1 cellular context compared by ENCODE assay signal in the genomic region with DNA sequence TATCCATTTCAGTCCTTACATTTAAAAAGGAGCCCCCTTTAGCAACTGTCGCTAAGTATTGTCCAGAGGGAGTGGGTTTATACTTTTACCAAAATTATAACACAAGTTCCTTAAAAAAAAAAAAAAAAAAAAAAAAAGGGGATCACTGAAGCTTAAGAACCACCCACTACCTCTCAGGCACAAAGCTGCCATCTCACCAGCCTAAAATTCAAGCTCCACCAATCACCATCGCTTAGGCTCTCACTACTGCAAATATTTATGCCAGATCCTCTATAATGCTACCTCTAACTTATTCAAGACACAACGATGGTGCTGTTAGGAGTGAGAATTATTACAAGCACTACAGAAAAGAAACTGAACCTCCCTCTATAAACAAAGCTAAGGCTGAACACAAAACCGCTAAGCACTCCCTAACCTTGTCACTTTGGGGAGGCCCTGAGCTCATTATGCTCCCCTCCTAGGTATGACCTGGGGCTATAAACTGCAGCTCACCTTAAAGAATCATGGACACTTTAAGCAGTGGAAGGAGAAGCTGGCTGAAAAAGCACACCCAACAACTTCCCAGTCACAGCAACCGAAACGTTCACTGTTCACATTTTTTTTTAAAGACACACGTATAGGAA.
TF ChIP-seq lines count a peak whose summit lies in the region.

No MANE protein-coding gene starts in this region.

TF ChIP-seq in HepG2, 621 proteins besides CTCF, POLR2A, EP300 and RAD21:
- TF ChIP-seq ZNF224 (CRISPR knock-in tag; IDR thresholded peaks at IDR 0.05) (0 out of 2 replicates have a peak, but pooled peaks have one; percentile 14), NCOA5 (CRISPR knock-in tag; IDR thresholded peaks at IDR 0.05) (no peak), LCORL (IDR thresholded peaks at IDR 0.05) (no peak), LCORL (CRISPR knock-in tag; IDR thresholded peaks at IDR 0.05) (0 out of 2 replicates have a peak, but pooled peaks have one; percentile 1), MEF2D (CRISPR knock-in tag; IDR thresholded peaks at IDR 0.05) (0 out of 2 replicates have a peak, but pooled peaks have one; percentile 17), ZC3H13 (CRISPR knock-in tag; IDR thresholded peaks at IDR 0.05) (peak; percentile 5; the same call in 1 of the 2 replicates), HDAC2 (CRISPR knock-in tag; IDR thresholded peaks at IDR 0.05) (0 out of 2 replicates have a peak, but pooled peaks have one; percentile 14), SP140L (CRISPR knock-in tag; IDR thresholded peaks at IDR 0.05; ENCODE audit: borderline replicate concordance) (no peak), TOPORS (CRISPR knock-in tag; IDR thresholded peaks at IDR 0.05) (0 out of 2 replicates have a peak, but pooled peaks have one; percentile 18), HNRNPK (IDR thresholded peaks at IDR 0.05; ENCODE audit: low read depth, low read length, poor library complexity, severe bottlenecking) (peak; percentile 2), TARDBP (CRISPR knock-in tag; IDR thresholded peaks at IDR 0.05) (0 out of 2 replicates have a peak, but pooled peaks have one; percentile 2), YEATS4 (CRISPR knock-in tag; IDR thresholded peaks at IDR 0.05; ENCODE audit: borderline replicate concordance) (0 out of 2 replicates have a peak, but pooled peaks have one; percentile 4), ZNF605 (CRISPR knock-in tag; IDR thresholded peaks at IDR 0.05) (peak; percentile 57; the same call in 1 of the 2 replicates), HOXA5 (CRISPR knock-in tag; IDR thresholded peaks at IDR 0.05) (peak; percentile 43; the same call in 1 of the 2 replicates), PAF1 (CRISPR knock-in tag; IDR thresholded peaks at IDR 0.05) (peak; percentile 80; the same call in 1 of the 2 replicates), CBX1 (IDR thresholded peaks at IDR 0.05; ENCODE audit: low read depth) (no peak), ZNF780A (CRISPR knock-in tag; IDR thresholded peaks at IDR 0.05) (no peak), TAF1 (CRISPR knock-in tag; IDR thresholded peaks at IDR 0.05) (no peak)
